22 cellular contexts compared by ENCODE assay signal in genomic region chr4:184857446-184858121, GRCh38.
"Had no signal": no experiment of that assay in that cellular context is flagged by ENCODE, and none has a peak within 500 bp of the region (broad histone marks: within the 10 kb centered on the region; RNA-seq: fewer than 3 reads in every experiment).

No MANE protein-coding gene starts in this region.

- H3K27me3 ChIP-seq: colonic mucosa, esophagus muscularis mucosa, sigmoid colon, thyroid gland, uterus had no signal

- H3K27ac ChIP-seq: colonic mucosa, esophagus muscularis mucosa, sigmoid colon, thyroid gland, uterus had no signal

- H3K4me2 ChIP-seq: smooth muscle cell had no signal

- DNase-seq: activated CD4-positive, alpha-beta memory T cell treated with anti-CD3 and anti-CD28 coated beads for 36 hours; activated CD4-positive, alpha-beta T cell treated with anti-CD3 and anti-CD28 coated beads for 48 hours; activated effector memory CD4-positive, alpha-beta T cell treated with anti-CD3 and anti-CD28 coated beads, Interleukin-2, amount 50 U/mL, for 16 hours; activated naive CD4-positive, alpha-beta T cell treated with anti-CD3 and anti-CD28 coated beads, Interleukin-2, amount 10 ng/mL, durations not matched to agents 7 days and 5 days; activated T-cell treated with anti-CD3 and anti-CD28 coated beads, Interleukin-2, amount 50 U/mL, for 72 hours; amygdala; colonic mucosa; hippocampal formation; kidney glomerular epithelial cell; left ventricle myocardium superior; midbrain; nephron progenitor cell; sigmoid colon; stimulated activated CD4-positive, alpha-beta T cell treated with anti-CD3 and anti-CD28 coated beads, Interleukin-2, amount 100 ng/mL, for 48 hours; stimulated activated CD8-positive, alpha-beta memory T cell treated with anti-CD3 and anti-CD28 coated beads, Interleukin-4, amount 100 ng/mL, for 48 hours; stimulated activated naive CD4-positive, alpha-beta T cell treated with Interleukin-2 at 50 U/mL for 16 hours; substantia nigra; T-helper 17 cell; thyroid gland; uterus had no signal

- H3K9me3 ChIP-seq: colonic mucosa, esophagus muscularis mucosa, sigmoid colon, thyroid gland, uterus had no signal

- H3K4me1 ChIP-seq: colonic mucosa, esophagus muscularis mucosa, sigmoid colon, thyroid gland, uterus had no signal

- H3K4me3 ChIP-seq: colonic mucosa, esophagus muscularis mucosa, sigmoid colon, smooth muscle cell, thyroid gland, uterus had no signal

- H3K36me3 ChIP-seq: colonic mucosa, esophagus muscularis mucosa, sigmoid colon, thyroid gland, uterus had no signal

- ATAC-seq: activated T-cell treated with anti-CD3 and anti-CD28 coated beads, Interleukin-2, amount 50 U/mL, for 72 hours; left ventricle myocardium superior; T-helper 17 cell had no signal
